8 cellular contexts compared by ENCODE assay signal in the genomic region with DNA sequence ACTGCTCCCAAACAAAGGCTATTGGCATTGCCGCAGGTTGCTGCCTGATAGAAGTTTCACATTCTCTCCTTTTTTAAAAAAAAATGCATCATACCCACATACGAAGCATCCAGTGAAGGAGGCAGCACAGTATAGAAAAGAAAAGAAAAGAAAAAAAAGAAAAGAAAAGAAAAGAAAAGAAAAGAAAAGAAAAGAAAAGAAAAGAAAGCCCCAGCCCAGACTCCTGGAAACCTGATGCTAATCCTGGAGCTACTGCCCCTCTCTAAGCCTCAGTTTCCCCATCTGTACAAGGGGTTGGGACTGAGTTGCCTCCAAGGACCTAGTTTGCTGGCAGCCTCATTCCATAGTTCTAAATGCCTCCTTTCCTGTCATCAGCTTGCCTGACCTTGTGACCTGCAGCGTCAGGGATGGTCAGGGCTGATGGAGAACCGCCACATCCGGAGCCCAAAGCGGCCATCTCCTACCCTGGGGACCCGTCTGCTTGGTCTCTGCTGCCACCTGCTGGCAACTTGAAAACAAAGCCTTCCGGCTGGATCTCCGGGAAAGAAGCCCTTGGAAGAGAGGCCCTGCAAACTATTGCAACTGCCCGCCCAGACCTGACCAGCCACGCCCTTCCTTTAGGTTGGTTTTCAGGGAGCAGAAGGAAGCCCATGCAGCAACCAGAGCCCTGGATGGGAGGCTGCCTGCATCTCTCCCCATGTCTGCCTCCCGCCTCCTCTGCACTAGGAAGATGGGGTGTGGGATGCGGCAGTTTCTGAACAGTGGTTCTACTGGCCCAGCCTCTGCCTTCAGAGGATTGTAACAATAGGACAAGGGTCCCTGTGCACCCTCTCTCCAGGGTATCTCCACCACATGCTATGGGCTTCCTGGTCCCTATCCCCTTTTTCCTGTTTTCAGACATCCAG. TPM values are rescaled to one million over a fixed set of nuclear protein-coding genes. Genes with fewer than 3 reads are reported as not detected.
DNase-seq lines count a peak whose midpoint lies in the region; ATAC-seq and TF ChIP-seq lines count a peak whose summit lies in the region.

No MANE protein-coding gene starts in this region.

- POLR2A ChIA-PET in HCT116 (lab: Charles Lee): interaction anchor here (1.5 kb wide), 1 partner anchor 136 kb away, joined by 3 read pairs; no protein-coding TSS in a partner anchor

- peak; percentile 66 for TF ChIP-seq CTCF in BE2C (IDR thresholded peaks at IDR 0.05; ENCODE audit: low read depth, low read length)
- TF ChIP-seq CTCF in HCT116 (IDR thresholded peaks at IDR 0.05 in 2 of 3, conservative IDR thresholded peaks at IDR 0.05 in 1 of 3; ENCODE audit: borderline replicate concordance in 1 of 3, insufficient read depth in 1 of 3, low read depth in 2 of 3, low read length in 2 of 3): peak; percentile 77 to 88 (median 80)
- TF ChIP-seq CTCF in endothelial cell (IDR thresholded peaks at IDR 0.05; ENCODE audit: unreplicated experiment): peak; percentile 93
- peak; percentile 75 for TF ChIP-seq CTCF in mucosa of descending colon (IDR thresholded peaks at IDR 0.05)

- intact Hi-C loops in HCT116 (cut with micrococcal nuclease): loop anchor here (1.0 to 5.0 kb wide), 3 partner anchors 830 to 1175 kb away; no protein-coding TSS in a partner anchor
- intact Hi-C loops in mucosa of descending colon (cut with DNase I, micrococcal nuclease): loop anchor here (5.0 kb wide), 2 partner anchors 830 to 835 kb away; no protein-coding TSS in a partner anchor

- H3K79me2 ChIP-seq in HCT116 (ENCODE audit: insufficient read depth, low read length): no peaks in the 10 kb centered on the region

- no peak overlapping the region for H3K27ac ChIP-seq in HCT116 (ENCODE audit: low read depth, low read length)

- H3K4me1 ChIP-seq in BE2C (no peaks in the 10 kb centered on the region), HCT116 (ENCODE audit: control insufficient read depth in 1 of 2, insufficient read depth in 2 of 2, low read length in 2 of 2) (peaks cover 0 to 4% of the 10 kb centered on the region in 2 experiments; a peak in 2 of 4 replicates), mucosa of descending colon (ENCODE audit: low read depth) (no peaks in the 10 kb centered on the region)

- TF ChIP-seq RAD21 in HCT116 (IDR thresholded peaks at IDR 0.05; ENCODE audit: low read depth): peak; percentile 95

- no peaks in the 10 kb centered on the region for H4K20me1 ChIP-seq in HCT116 (ENCODE audit: insufficient read depth)

- H3K4me3 Mint-ChIP-seq in endothelial cell (ENCODE audit: unreplicated experiment): no peak overlapping the region

- H3K9me3 Mint-ChIP-seq in endothelial cell (ENCODE audit: unreplicated experiment): no peaks in the 10 kb centered on the region

- H3K9ac ChIP-seq in HCT116 (ENCODE audit: low read length): no peak overlapping the region

- H3K27me3 ChIP-seq in BE2C: no peaks in the 10 kb centered on the region
- peaks cover 5% of the 10 kb centered on the region; the same call in 1 of the 2 replicates for H3K27me3 ChIP-seq in HCT116 (ENCODE audit: insufficient read depth, low read length)

- no peak overlapping the region for H3K4me3 ChIP-seq in BE2C (ENCODE audit: low read depth, low read length)
- no peak overlapping the region for H3K4me3 ChIP-seq in HCT116 (replicated peaks in 1 of 2; ENCODE audit: low read depth in 1 of 2, low read length in 2 of 2)
- H3K4me3 ChIP-seq in mucosa of descending colon: no peak overlapping the region

- H3K9me3 ChIP-seq in BE2C: no peaks in the 10 kb centered on the region
- no peaks in the 10 kb centered on the region for H3K9me3 ChIP-seq in HCT116 (ENCODE audit: control insufficient read depth in 1 of 2, insufficient read depth in 1 of 2, low read depth in 1 of 2, low read length in 2 of 2)
- no peaks in the 10 kb centered on the region for H3K9me3 ChIP-seq in mucosa of descending colon

- H3K36me3 ChIP-seq in BE2C (no peaks in the 10 kb centered on the region), HCT116 (ENCODE audit: control insufficient read depth in 1 of 2, insufficient read depth in 2 of 2, low read length in 2 of 2) (no peaks in the 10 kb centered on the region), mucosa of descending colon (ENCODE audit: low read depth) (no peaks in the 10 kb centered on the region)

- CTCF ChIA-PET in HCT116 (lab: Charles Lee): interaction anchor here (1.3 to 1.8 kb wide), 3 partner anchors 9 to 829 kb away, joined by 5 to 8 read pairs (median 6); no protein-coding TSS in a partner anchor

- no peaks in the 10 kb centered on the region for H3K4me1 Mint-ChIP-seq in endothelial cell (ENCODE audit: unreplicated experiment)

- no peaks in the 10 kb centered on the region for H3K27me3 Mint-ChIP-seq in endothelial cell (ENCODE audit: unreplicated experiment)

- ATAC-seq in HCT116: peak; percentile 90
- peak; percentile 89 for ATAC-seq in mucosa of descending colon
- ATAC-seq in GM21723 (IDR thresholded peaks at IDR 0.05; ENCODE audit: unreplicated experiment): no peak

- TF ChIP-seq POLR2A in HCT116 (IDR thresholded peaks at IDR 0.05; ENCODE audit: borderline replicate concordance, extremely low read depth, insufficient read depth, insufficient read length): no peak

- H2AFZ ChIP-seq in HCT116 (ENCODE audit: low read depth, low read length, poor library complexity, severe bottlenecking): no peak overlapping the region

- H3K4me2 ChIP-seq in HCT116 (ENCODE audit: low read length): no peak overlapping the region

- H3K27ac Mint-ChIP-seq in endothelial cell (ENCODE audit: unreplicated experiment): no peak overlapping the region

- RAD21 ChIA-PET in HCT116 (lab: Charles Lee; ENCODE audit: low non-redundant PET in 1 of 2, low total read pairs in 2 of 2, uncharacterized antibody in 2 of 2, unreplicated experiment in 2 of 2): no interaction called here

- BruUV-seq in HCT116 (replicated peaks; lab: Mats Ljungman, UMichigan): no TSS peak

- peak; percentile 60 for DNase-seq in BE2C
- DNase-seq in HCT116 (ENCODE audit: low read depth, low spot score): peak; percentile 69
- DNase-seq in NOMO-1 treated with DMSO at 0.1 percent for 48 hours (lab: John Stamatoyannopoulos, UW; ENCODE audit: unreplicated experiment): peak; percentile 64
- peak; percentile 88 for DNase-seq in activated CD8-positive, alpha-beta memory T cell treated with anti-CD3 and anti-CD28 coated beads for 24 hours
- peak; percentile 89 for DNase-seq in endothelial cell (ENCODE audit: low spot score)
- DNase-seq in mucosa of descending colon: peak; percentile 63 to 81 (median 79)
- DNase-seq in stimulated activated CD8-positive, alpha-beta memory T cell treated with anti-CD3 and anti-CD28 coated beads, Interleukin-4, amount 100 ng/mL, for 48 hours: peak; percentile 88

- no peaks in the 10 kb centered on the region for H3K9me2 ChIP-seq in HCT116 (ENCODE audit: insufficient read depth)

- peaks cover under 1% of the 10 kb centered on the region for H3K36me3 Mint-ChIP-seq in endothelial cell (ENCODE audit: low read depth, unreplicated experiment)

TF ChIP-seq in HCT116, 20 proteins besides CTCF, POLR2A, EP300 and RAD21:
- TF ChIP-seq ZFX (IDR thresholded peaks at IDR 0.05): no peak
- peak; percentile 25 for TF ChIP-seq YY1 (IDR thresholded peaks at IDR 0.05; ENCODE audit: extremely low read depth, insufficient replicate concordance, low read depth, low read length)
- TF ChIP-seq FOSL1 (IDR thresholded peaks at IDR 0.05; ENCODE audit: low read depth): no peak
TF ChIP-seq in HCT116: peak in this region for 1.

RNA-seq across cellular contexts. Expression of a gene that starts 13.0 kb away (rescaled TPM):
- not detected for polyA plus RNA-seq in BE2C (2012; ENCODE audit: insufficient read depth, insufficient read length, low read depth)
- not detected for total RNA-seq in HCT116 (2021; ENCODE audit: unreplicated experiment)
- polyA plus RNA-seq in HCT116 (2012): not detected in 2 replicates
- total RNA-seq in endothelial cell (ENCODE audit: unreplicated experiment): not detected
- total RNA-seq in mucosa of descending colon: not detected

RNA-seq across cellular contexts. Expression of a gene that starts 22.3 kb away (rescaled TPM):
- polyA plus RNA-seq in BE2C (2012; ENCODE audit: insufficient read depth, insufficient read length, low read depth): 5.6 TPM
- 57.0 TPM for total RNA-seq in HCT116 (2021; ENCODE audit: unreplicated experiment)
- 32.4 and 49.8 TPM in 2 replicates for polyA plus RNA-seq in HCT116 (2012)
- total RNA-seq in endothelial cell (ENCODE audit: unreplicated experiment): 9.1 TPM
- total RNA-seq in mucosa of descending colon: 10 to 100 TPM in 1 of 3 donors, 1 to 10 TPM in 1, under 1 TPM in 1; 0.95 to 13.0 (median 3.2) TPM
